In the genomic region with DNA sequence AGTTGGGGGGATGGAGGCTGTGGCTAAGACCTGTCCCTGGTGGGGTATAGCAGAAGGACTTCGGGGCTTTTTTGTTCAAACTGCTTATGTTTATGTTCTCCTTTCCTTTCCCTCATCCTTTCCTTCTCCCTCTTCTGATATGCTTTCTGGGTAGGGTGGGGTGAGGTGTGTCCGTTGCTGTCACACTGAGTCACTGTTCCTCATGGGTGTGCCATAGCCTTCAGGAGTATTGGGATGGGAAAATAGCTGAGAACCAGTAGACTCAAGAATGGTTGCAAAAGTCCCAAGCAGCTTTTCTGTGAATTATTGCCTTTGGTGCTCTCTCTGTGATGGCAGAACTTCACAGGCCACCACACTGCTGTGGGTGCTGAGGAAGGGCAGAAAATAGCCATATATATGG, we compare ENCODE assay signal across 26 cellular contexts. TPM values are rescaled to one million over a fixed set of nuclear protein-coding genes. Genes with fewer than 3 reads are reported as not detected.
DNase-seq lines count a peak whose midpoint lies in the region; ATAC-seq and TF ChIP-seq lines count a peak whose summit lies in the region.
"Had no signal": no experiment of that assay in that cellular context is flagged by ENCODE, and none has a peak within 500 bp of the region (broad histone marks: within the 10 kb centered on the region; RNA-seq: fewer than 3 reads in every experiment).

No MANE protein-coding gene starts in this region.

- H2AFZ ChIP-seq in HCT116 (ENCODE audit: low read depth, low read length, poor library complexity, severe bottlenecking), result no peak overlapping the region
- no peak overlapping the region for H2AFZ ChIP-seq in smooth muscle cell (ENCODE audit: low read depth)

- 35 to 44% methylated on average over 2 of the region's 2 CpGs for WGBS in esophagus squamous epithelium, 2 donors
- WGBS in smooth muscle cell (ENCODE audit: low lambda C conversion rate), result 91% methylated on average over 2 of the region's 2 CpGs

- TF ChIP-seq CTCF in HCT116 (IDR thresholded peaks at IDR 0.05 in 2 of 3, conservative IDR thresholded peaks at IDR 0.05 in 1 of 3; ENCODE audit: borderline replicate concordance in 1 of 3, insufficient read depth in 1 of 3, low read depth in 2 of 3, low read length in 2 of 3) (no peak), esophagus squamous epithelium (IDR thresholded peaks at IDR 0.05) (no peak), smooth muscle cell (IDR thresholded peaks at IDR 0.05; ENCODE audit: borderline replicate concordance, insufficient read depth, poor library complexity, severe bottlenecking) (no peak)

- H3K79me2 ChIP-seq in HCT116 (ENCODE audit: insufficient read depth, low read length) (peaks cover 4% of the 10 kb centered on the region), smooth muscle cell (ENCODE audit: low read depth) (no peaks in the 10 kb centered on the region)

- intact Hi-C loops in HCT116 (cut with micrococcal nuclease), result loop anchor here (5.0 to 10.0 kb wide), 2 partner anchors 109 to 572 kb away; partner anchors contain the start of gene HDDC2
- intact Hi-C loops in esophagus squamous epithelium (cut with DNase I), result no loop called here

- H3K9ac ChIP-seq in HCT116 (ENCODE audit: low read length) (peak overlapping the region; percentile 18; the same call in 1 of the 2 replicates), smooth muscle cell (ENCODE audit: low read depth) (no peak overlapping the region)

- CTCF ChIA-PET in HCT116 (lab: Charles Lee), result interaction anchor here (0.9 to 2.3 kb wide), 5 partner anchors 9 to 118 kb away, joined by 3 to 9 read pairs (median 6); partner anchors contain the start of gene TPD52L1

- H3K4me3 ChIP-seq in HCT116 (replicated peaks in 1 of 2; ENCODE audit: low read depth in 1 of 2, low read length in 2 of 2) (peak overlapping the region in 1 of 2 experiments; percentile 24; a peak in 1 of 4 replicates), esophagus squamous epithelium (no peak overlapping the region), smooth muscle cell (no peak overlapping the region)
- H3K4me3 ChIP-seq: heart left ventricle, spleen had no signal

- TF ChIP-seq RAD21 in HCT116 (IDR thresholded peaks at IDR 0.05; ENCODE audit: low read depth), result 0 out of 2 replicates have a peak, but pooled peaks have one; percentile 8

- H4K20me1 ChIP-seq in HCT116 (ENCODE audit: insufficient read depth) (no peaks in the 10 kb centered on the region), smooth muscle cell (ENCODE audit: low read depth) (no peaks in the 10 kb centered on the region)

- H3K4me1 ChIP-seq in HCT116 (ENCODE audit: control insufficient read depth in 1 of 2, insufficient read depth in 2 of 2, low read length in 2 of 2) (peaks cover 30 to 55% of the 10 kb centered on the region in 2 experiments; a peak in 3 of 4 replicates), esophagus squamous epithelium (peaks cover 41 to 100% (median 68%) of the 10 kb centered on the region in 3 donors), smooth muscle cell (ENCODE audit: low read depth) (peaks cover 32% of the 10 kb centered on the region)

- H3K27me3 ChIP-seq in HCT116 (ENCODE audit: insufficient read depth, low read length) (no peaks in the 10 kb centered on the region), esophagus squamous epithelium (no peaks in the 10 kb centered on the region), smooth muscle cell (ENCODE audit: low read depth) (no peaks in the 10 kb centered on the region)
- H3K27me3 ChIP-seq: heart left ventricle, spleen had no signal

- POLR2A ChIA-PET in HCT116 (lab: Charles Lee), result no interaction called here

- H3K9me3 ChIP-seq in HCT116 (ENCODE audit: control insufficient read depth in 1 of 2, insufficient read depth in 1 of 2, low read depth in 1 of 2, low read length in 2 of 2) (no peaks in the 10 kb centered on the region), esophagus squamous epithelium (no peaks in the 10 kb centered on the region), smooth muscle cell (replicated peaks; ENCODE audit: low read depth) (no peaks in the 10 kb centered on the region)
- H3K9me3 ChIP-seq: heart left ventricle, spleen had no signal

- ATAC-seq in HCT116, result peak; percentile 35; the same call in 1 of the 2 replicates
- ATAC-seq: heart left ventricle; left cardiac atrium; stimulated activated memory B cell treated with anti-CD40 and anti-IgM and Interleukin-4, amounts not matched to agents 10 μg/mL and 1 μg/mL and 100 μg/mL, for 72 hours had no signal

- peak overlapping the region; percentile 67 for H3K4me2 ChIP-seq in HCT116 (ENCODE audit: low read length)
- H3K4me2 ChIP-seq in smooth muscle cell, result no peak overlapping the region

- no peak overlapping the region for H3K27ac ChIP-seq in HCT116 (ENCODE audit: low read depth, low read length)
- H3K27ac ChIP-seq in esophagus squamous epithelium, result peak overlapping the region; percentile 80 to 87 (median 82)
- peak overlapping the region; percentile 23 for H3K27ac ChIP-seq in smooth muscle cell (ENCODE audit: low read depth)
- H3K27ac ChIP-seq: heart left ventricle, spleen, WERI-Rb-1 had no signal

- H3K36me3 ChIP-seq in HCT116 (ENCODE audit: control insufficient read depth in 1 of 2, insufficient read depth in 2 of 2, low read length in 2 of 2) (no peaks in the 10 kb centered on the region), esophagus squamous epithelium (no peaks in the 10 kb centered on the region), smooth muscle cell (ENCODE audit: low read depth) (no peaks in the 10 kb centered on the region)
- H3K36me3 ChIP-seq: heart left ventricle, spleen, WERI-Rb-1 had no signal

- DNase-seq in HCT116 (ENCODE audit: low read depth, low spot score) (no peak), SW480 (ENCODE audit: low spot score) (peak; percentile 4), esophagus squamous epithelium (lab: John Stamatoyannopoulos, UW) (no peak), smooth muscle cell (lab: John Stamatoyannopoulos, UW; ENCODE audit: unreplicated experiment) (no peak), MV-4-11 (lab: John Stamatoyannopoulos, UW) (no peak), EL (no peak), NK-92 (lab: John Stamatoyannopoulos, UW; ENCODE audit: unreplicated experiment) (no peak), SK-N-DZ (ENCODE audit: low spot score) (no peak)
- DNase-seq: activated CD4-positive, alpha-beta T cell treated with anti-CD3 and anti-CD28 coated beads, Interleukin-2, amount 10 ng/mL, durations not matched to agents 7 days and 5 days; activated naive CD4-positive, alpha-beta T cell treated with anti-CD3 and anti-CD28 coated beads for 36 hours; C1 segment of cervical spinal cord; endodermal cell; heart left ventricle; left cardiac atrium; mesendoderm; naive B cell; NCI-H146; NCI-H510A treated with DMSO at 0.1 percent for 48 hours; occipital lobe; retina; RPMI8226; spleen; stimulated activated CD4-positive, alpha-beta T cell treated with anti-CD3 and anti-CD28 coated beads, Interleukin-4, amount 100 ng/mL, for 1 hour; WERI-Rb-1 had no signal

- H3K9me2 ChIP-seq in HCT116 (ENCODE audit: insufficient read depth), result no peaks in the 10 kb centered on the region

- TF ChIP-seq POLR2A in HCT116 (IDR thresholded peaks at IDR 0.05; ENCODE audit: borderline replicate concordance, extremely low read depth, insufficient read depth, insufficient read length), result no peak
- TF ChIP-seq POLR2A in esophagus squamous epithelium (IDR thresholded peaks at IDR 0.05), result no peak

- RAD21 ChIA-PET in HCT116 (lab: Charles Lee; ENCODE audit: low non-redundant PET in 1 of 2, low total read pairs in 2 of 2, uncharacterized antibody in 2 of 2, unreplicated experiment in 2 of 2), result no interaction called here

- no peaks in the 10 kb centered on the region for H3F3A ChIP-seq in smooth muscle cell (ENCODE audit: low read depth)

- BruUV-seq in HCT116 (replicated peaks; lab: Mats Ljungman, UMichigan), result no TSS peak

TF ChIP-seq in HCT116, 20 proteins besides CTCF, POLR2A, EP300 and RAD21:
- TF ChIP-seq ELF1 (IDR thresholded peaks at IDR 0.05; ENCODE audit: borderline replicate concordance, low read depth) (no peak), POLR2AphosphoS5 (IDR thresholded peaks at IDR 0.05; ENCODE audit: low read depth, low read length) (no peak), FOSL1 (IDR thresholded peaks at IDR 0.05; ENCODE audit: low read depth) (peak; percentile 62), JUND (IDR thresholded peaks at IDR 0.05) (0 out of 2 replicates have a peak, but pooled peaks have one; percentile 42), CEBPB (IDR thresholded peaks at IDR 0.05; ENCODE audit: low read depth) (no peak; the same call in 1 of the 2 replicates), SP1 (IDR thresholded peaks at IDR 0.05; ENCODE audit: low read depth) (peak; percentile 40; the same call in 1 of the 2 replicates), CBX3 (IDR thresholded peaks at IDR 0.05; ENCODE audit: low read depth) (0 out of 2 replicates have a peak, but pooled peaks have one; percentile 39)

RNA-seq across cellular contexts. Expression of gene TPD52L1, which starts 39.6 kb away (rescaled TPM):
- 64.1 TPM for total RNA-seq in HCT116 (2021; ENCODE audit: unreplicated experiment)
- 86.8 and 90.6 TPM in 2 replicates for polyA plus RNA-seq in HCT116 (2012)
- total RNA-seq in esophagus squamous epithelium, result 100 to 1,000 TPM; 202 to 409 (median 275) TPM
- total RNA-seq in smooth muscle cell, result 44.5 and 65.8 TPM in 2 replicates
- polyA plus RNA-seq in smooth muscle cell, result 15.3 and 38.5 TPM in 2 replicates
- not detected in 2 replicates for polyA plus RNA-seq in SK-N-DZ (2014; cell fraction: cytosol; rRNA removed)
- polyA plus RNA-seq in SK-N-DZ (2014; cell fraction: nucleus; rRNA removed), result not detected in 2 replicates
- total RNA-seq: activated CD4-positive, alpha-beta T cell treated with anti-CD3 and anti-CD28 coated beads, Interleukin-2, amount 10 ng/mL, durations not matched to agents 7 days and 5 days; T-helper 2 cell treated with Interferon-gamma antibody and Interleukin-4, amounts not matched to agents 100 ng/mL and 5 ng/mL, for 36 hours had no signal
